1 cellular context compared by ENCODE assay signal in genomic region chr20:33810885-33811762, GRCh38.
TF ChIP-seq lines count a peak whose summit lies in the region.

Gene CHMP4B, plus strand, starts transcription at chr20:33811348. Its CDS starts 121 bp downstream, at chr20:33811469.

TF ChIP-seq in HepG2, 621 proteins besides CTCF, POLR2A, EP300 and RAD21 (continued from another document and continues in another):
- TF ChIP-seq ZNF609 (CRISPR knock-in tag; IDR thresholded peaks at IDR 0.05; ENCODE audit: borderline replicate concordance) (peak; percentile 70), ZNF337 (CRISPR knock-in tag; IDR thresholded peaks at IDR 0.05; ENCODE audit: borderline replicate concordance, low read depth) (no peak; the same call in 1 of the 2 replicates), ZNF646 (CRISPR knock-in tag; IDR thresholded peaks at IDR 0.05) (no peak), TBX3 (IDR thresholded peaks at IDR 0.05; ENCODE audit: borderline replicate concordance) (peak; percentile 56; the same call in 1 of the 2 replicates), CREB3 (CRISPR knock-in tag; IDR thresholded peaks at IDR 0.05) (no peak), MXD4 (CRISPR knock-in tag; IDR thresholded peaks at IDR 0.05) (0 out of 2 replicates have a peak, but pooled peaks have one; percentile 86), ZBTB37 (CRISPR knock-in tag; IDR thresholded peaks at IDR 0.05) (no peak; the same call in 1 of the 2 replicates), TRIM22 (IDR thresholded peaks at IDR 0.05) (no peak), ZBTB25 (CRISPR knock-in tag; IDR thresholded peaks at IDR 0.05) (peak; percentile 98), FOXJ3 (CRISPR knock-in tag; IDR thresholded peaks at IDR 0.05; ENCODE audit: borderline replicate concordance) (peak; percentile 40; the same call in 1 of the 2 replicates), MAX (IDR thresholded peaks at IDR 0.05) (peak; percentile 88), FOSL2 (CRISPR knock-in tag; IDR thresholded peaks at IDR 0.05) (peak; percentile 67), ZNF569 (CRISPR knock-in tag; IDR thresholded peaks at IDR 0.05; ENCODE audit: borderline replicate concordance) (no peak), ZNF251 (CRISPR knock-in tag; IDR thresholded peaks at IDR 0.05) (no peak), ZNF331 (CRISPR knock-in tag; IDR thresholded peaks at IDR 0.05) (peak; percentile 96), CBX5 (CRISPR knock-in tag; IDR thresholded peaks at IDR 0.05; ENCODE audit: borderline replicate concordance) (peak; percentile 88; the same call in 1 of the 2 replicates), PAX8 (CRISPR knock-in tag; IDR thresholded peaks at IDR 0.05; ENCODE audit: borderline replicate concordance) (peak; percentile 94), RARA (CRISPR knock-in tag; IDR thresholded peaks at IDR 0.05) (peak; percentile 52; the same call in 1 of the 2 replicates), MED1 (CRISPR knock-in tag; IDR thresholded peaks at IDR 0.05) (peak; percentile 41; the same call in 1 of the 2 replicates), ZFY (CRISPR knock-in tag; IDR thresholded peaks at IDR 0.05) (peak; percentile 99), PRDM15 (CRISPR knock-in tag; IDR thresholded peaks at IDR 0.05) (peak; percentile 22; the same call in 1 of the 2 replicates), DDIT3 (CRISPR knock-in tag; IDR thresholded peaks at IDR 0.05) (no peak), ZFAT (CRISPR knock-in tag; conservative IDR thresholded peaks at IDR 0.05) (no peak), ZNF547 (CRISPR knock-in tag; IDR thresholded peaks at IDR 0.05) (peak; percentile 92), ZBTB43 (CRISPR knock-in tag; conservative IDR thresholded peaks at IDR 0.05) (no peak; the same call in 1 of the 2 replicates), ELF4 (CRISPR knock-in tag; IDR thresholded peaks at IDR 0.05; ENCODE audit: borderline replicate concordance) (peak; percentile 90; the same call in 1 of the 2 replicates), ZNF589 (CRISPR knock-in tag; conservative IDR thresholded peaks at IDR 0.05) (no peak), ZNF552 (CRISPR knock-in tag; IDR thresholded peaks at IDR 0.05; ENCODE audit: borderline replicate concordance) (peak; percentile 27; the same call in 1 of the 2 replicates), PTBP1 (IDR thresholded peaks at IDR 0.05; ENCODE audit: low read depth, low read length, poor library complexity, severe bottlenecking) (no peak), ZNF598 (CRISPR knock-in tag; IDR thresholded peaks at IDR 0.05; ENCODE audit: borderline replicate concordance) (no peak)
